1 cellular context compared by ENCODE assay signal in genomic region chr6:148868901-148869300, GRCh38.
TF ChIP-seq lines count a peak whose summit lies in the region.

No MANE protein-coding gene starts in this region.

TF ChIP-seq in IMR-90, 13 proteins besides CTCF, POLR2A, EP300 and RAD21:
- TF ChIP-seq CHD1 (IDR thresholded peaks at IDR 0.05; ENCODE audit: low read depth, low read length) = no peak
- no peak for TF ChIP-seq NFE2L2 (IDR thresholded peaks at IDR 0.05; ENCODE audit: low read depth, low read length)
- TF ChIP-seq USF2 (IDR thresholded peaks at IDR 0.05; ENCODE audit: low read depth, low read length) = no peak
- no peak for TF ChIP-seq FOS (IDR thresholded peaks at IDR 0.05; ENCODE audit: low read depth, low read length)
- TF ChIP-seq MAZ (IDR thresholded peaks at IDR 0.05; ENCODE audit: borderline replicate concordance, low read depth, low read length) = no peak
- TF ChIP-seq RFX5 (IDR thresholded peaks at IDR 0.05; ENCODE audit: low read depth, low read length) = no peak
- TF ChIP-seq BHLHE40 (IDR thresholded peaks at IDR 0.05; ENCODE audit: low read depth, low read length) = no peak
- TF ChIP-seq MXI1 (IDR thresholded peaks at IDR 0.05; ENCODE audit: borderline replicate concordance, low read depth, low read length) = no peak
- TF ChIP-seq MAFK (IDR thresholded peaks at IDR 0.05; ENCODE audit: low read depth, low read length) = no peak
- no peak for TF ChIP-seq SMC3 (IDR thresholded peaks at IDR 0.05; ENCODE audit: low read depth, low read length)
- no peak for TF ChIP-seq RCOR1 (IDR thresholded peaks at IDR 0.05; ENCODE audit: insufficient replicate concordance, low read length)
- TF ChIP-seq ELK1 (IDR thresholded peaks at IDR 0.05; ENCODE audit: borderline replicate concordance, low read depth, low read length) = no peak
- no peak for TF ChIP-seq CEBPB (IDR thresholded peaks at IDR 0.05; ENCODE audit: low read depth, low read length)
